Comparison of ENCODE assay signal across 16 cellular contexts in genomic region chr4:75042601-75043208, GRCh38.
DNase-seq lines count a peak whose midpoint lies in the region; ATAC-seq and TF ChIP-seq lines count a peak whose summit lies in the region.
"Had no signal": no experiment of that assay in that cellular context is flagged by ENCODE, and none has a peak within 500 bp of the region (broad histone marks: within the 10 kb centered on the region; RNA-seq: fewer than 3 reads in every experiment).

No MANE protein-coding gene starts in this region.

- DNase-seq in LoVo (ENCODE audit: low spot score), result peak; percentile 9
- no peak for DNase-seq in smooth muscle cell (lab: John Stamatoyannopoulos, UW; ENCODE audit: unreplicated experiment)
- no peak for DNase-seq in DMS53 (lab: John Stamatoyannopoulos, UW)
- DNase-seq: ACHN; BE2C; C1 segment of cervical spinal cord; CD4-positive, CD25-positive, alpha-beta regulatory T cell; CD8-positive, alpha-beta memory T cell; COR-L47; DMS 273 treated with DMSO at 0.1 percent for 48 hours; GOT3; H7 had no signal

- H3K9me3 ChIP-seq in mucosa of rectum (ENCODE audit: control insufficient read depth in 2 of 2, low read length in 2 of 2) (no peaks in the 10 kb centered on the region), smooth muscle cell (replicated peaks; ENCODE audit: low read depth) (no peaks in the 10 kb centered on the region)
- H3K9me3 ChIP-seq: BE2C had no signal

- H3K4me1 ChIP-seq in mucosa of rectum (ENCODE audit: control insufficient read depth in 2 of 2, insufficient read depth in 2 of 2, low read length in 2 of 2) (peaks cover 0 to 3% of the 10 kb centered on the region in 2 donors), smooth muscle cell (ENCODE audit: low read depth) (no peaks in the 10 kb centered on the region)

- no peak overlapping the region for H2AFZ ChIP-seq in smooth muscle cell (ENCODE audit: low read depth)

- H3K27me3 ChIP-seq in mucosa of rectum (ENCODE audit: control insufficient read depth in 2 of 2, insufficient read depth in 2 of 2, low read length in 2 of 2) (no peaks in the 10 kb centered on the region), smooth muscle cell (ENCODE audit: low read depth) (no peaks in the 10 kb centered on the region)
- H3K27me3 ChIP-seq: BE2C had no signal

- no peaks in the 10 kb centered on the region for H3F3A ChIP-seq in smooth muscle cell (ENCODE audit: low read depth)

- H3K4me2 ChIP-seq in smooth muscle cell, result no peak overlapping the region

- ATAC-seq in GM21619 (IDR thresholded peaks at IDR 0.05; ENCODE audit: unreplicated experiment), result no peak
- ATAC-seq: HCT116 had no signal

- TF ChIP-seq CTCF in VCaP (conservative IDR thresholded peaks at IDR 0.05), result no peak
- no peak for TF ChIP-seq CTCF in smooth muscle cell (IDR thresholded peaks at IDR 0.05; ENCODE audit: borderline replicate concordance, insufficient read depth, poor library complexity, severe bottlenecking)

- H3K9ac ChIP-seq in mucosa of rectum (ENCODE audit: low read depth in 1 of 2, low read length in 2 of 2) (no peak overlapping the region), smooth muscle cell (ENCODE audit: low read depth) (no peak overlapping the region)

- no peaks in the 10 kb centered on the region for H4K20me1 ChIP-seq in smooth muscle cell (ENCODE audit: low read depth)

- H3K79me2 ChIP-seq in smooth muscle cell (ENCODE audit: low read depth), result no peaks in the 10 kb centered on the region

- whole genome bisulfite sequencing in smooth muscle cell (ENCODE audit: low lambda C conversion rate), result 82% methylated on average over 2 of the region's 2 CpGs

- H3K36me3 ChIP-seq in mucosa of rectum (ENCODE audit: control insufficient read depth in 2 of 2, insufficient read depth in 2 of 2, low read length in 2 of 2), result peaks cover 10 to 14% of the 10 kb centered on the region in 2 donors
- no peaks in the 10 kb centered on the region for H3K36me3 ChIP-seq in smooth muscle cell (ENCODE audit: low read depth)
- H3K36me3 ChIP-seq: BE2C had no signal

- H3K4me3 ChIP-seq in mucosa of rectum (ENCODE audit: low read length in 2 of 2) (no peak overlapping the region), smooth muscle cell (no peak overlapping the region)

- peak overlapping the region; percentile 0; the same call in 1 of the 2 replicates for H3K27ac ChIP-seq in VCaP
- H3K27ac ChIP-seq in mucosa of rectum (ENCODE audit: low read depth in 2 of 2, low read length in 2 of 2), result peak overlapping the region; percentile 46 to 53
- H3K27ac ChIP-seq in smooth muscle cell (ENCODE audit: low read depth), result no peak overlapping the region
